23 cellular contexts compared by ENCODE assay signal in the genomic region with DNA sequence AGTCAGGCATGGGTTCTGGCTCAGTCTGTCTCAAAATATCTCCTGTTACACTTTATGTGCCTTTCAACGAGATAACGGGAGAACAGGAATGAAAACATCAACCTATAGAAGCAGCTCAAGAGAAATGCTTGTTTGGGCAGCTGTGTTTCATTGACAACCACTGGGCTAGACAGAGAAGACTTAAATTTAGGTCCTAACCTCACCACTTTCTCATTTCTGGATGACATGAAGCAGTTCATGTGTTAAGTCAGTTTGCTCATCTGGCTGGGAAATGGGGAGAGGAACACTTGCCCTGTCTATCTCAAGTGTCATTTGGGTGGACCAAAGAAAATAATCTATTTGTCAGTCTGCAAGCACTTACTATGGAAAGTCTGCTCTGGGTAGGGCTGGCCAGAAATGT.
DNase-seq lines count a peak whose midpoint lies in the region; ATAC-seq and TF ChIP-seq lines count a peak whose summit lies in the region.
"Had no signal": no experiment of that assay in that cellular context is flagged by ENCODE, and none has a peak within 500 bp of the region (broad histone marks: within the 10 kb centered on the region; RNA-seq: fewer than 3 reads in every experiment).

No MANE protein-coding gene starts in this region.

- H3K36me3 Mint-ChIP-seq in CD14-positive monocyte, result no peaks in the 10 kb centered on the region
- no peaks in the 10 kb centered on the region for H3K36me3 Mint-ChIP-seq in activated naive CD4-positive, alpha-beta T cell treated with anti-CD3 and anti-CD28 coated beads, Interleukin-2, amount 50 U/mL, for 72 hours
- H3K36me3 Mint-ChIP-seq: CD4-positive, CD25-positive, alpha-beta regulatory T cell had no signal

- H3K4me3 Mint-ChIP-seq in CD14-positive monocyte, result no peak overlapping the region
- H3K4me3 Mint-ChIP-seq: B cell; CD4-positive, CD25-positive, alpha-beta regulatory T cell had no signal

- peak; percentile 24 for DNase-seq in NCI-H1092 treated with DMSO at 0.1 percent for 48 hours (lab: John Stamatoyannopoulos, UW)
- no peak for DNase-seq in NCI-H1092 (lab: John Stamatoyannopoulos, UW)
- DNase-seq in CD14-positive monocyte (ENCODE audit: low spot score), result no peak
- DNase-seq in NCI-H2029 treated with DMSO at 0.1 percent for 48 hours (lab: John Stamatoyannopoulos, UW), result peak; percentile 44
- peak; percentile 45 for DNase-seq in fibroblast of the aortic adventitia (ENCODE audit: low read depth)
- no peak for DNase-seq in AG08395 (ENCODE audit: low spot score)
- DNase-seq in activated naive CD4-positive, alpha-beta T cell treated with anti-CD3 and anti-CD28 coated beads, Interleukin-2, amount 50 U/mL, for 72 hours (ENCODE audit: low spot score in 2 of 2), result no peak
- DNase-seq: 8988T; CD4-positive, CD25-positive, alpha-beta regulatory T cell; DMS79 treated with DMSO at 0.1 percent for 48 hours; H7; IMR-90; NCI-H1105 treated with DMSO at 0.1 percent for 48 hours; NCI-H1694 treated with DMSO at 0.1 percent for 48 hours; NCI-H226; NCI-H524 treated with DMSO at 0.1 percent for 48 hours; PC-9; RPMI8226; SW 1271; T-helper 2 cell had no signal

- H3K4me3 ChIP-seq in fibroblast of the aortic adventitia (ENCODE audit: low read depth, low read length), result no peak overlapping the region
- H3K4me3 ChIP-seq: PC-9, SK-N-MC had no signal

- peaks cover 56% of the 10 kb centered on the region for H3K4me1 Mint-ChIP-seq in CD14-positive monocyte
- H3K4me1 Mint-ChIP-seq: B cell; CD4-positive, CD25-positive, alpha-beta regulatory T cell had no signal

- no peak for ATAC-seq in activated naive CD4-positive, alpha-beta T cell treated with anti-CD3 and anti-CD28 coated beads, Interleukin-2, amount 50 U/mL, for 72 hours
- ATAC-seq in activated CD4-positive, CD25-positive, alpha-beta regulatory T cell treated with anti-CD3 and anti-CD28 coated beads, Interleukin-2, amount 50 U/mL, for 24 hours, result no peak

- intact Hi-C loops in CD14-positive monocyte (cut with micrococcal nuclease), result no loop called here

- peak overlapping the region in 5 of 7 donors; percentile 13 to 72 (median 31) for H3K27ac Mint-ChIP-seq in CD14-positive monocyte
- H3K27ac Mint-ChIP-seq in activated naive CD4-positive, alpha-beta T cell treated with anti-CD3 and anti-CD28 coated beads, Interleukin-2, amount 50 U/mL, for 72 hours, result no peak overlapping the region
- H3K27ac Mint-ChIP-seq: B cell had no signal

- no peak for TF ChIP-seq CTCF in CD14-positive monocyte (IDR thresholded peaks at IDR 0.05)
- TF ChIP-seq CTCF in fibroblast of the aortic adventitia (IDR thresholded peaks at IDR 0.05; ENCODE audit: insufficient read depth, low read length), result no peak

- H3K27me3 Mint-ChIP-seq in CD14-positive monocyte (ENCODE audit: low read depth in 3 of 3), result peaks cover 0 to 2% (median 1%) of the 10 kb centered on the region in 3 donors

- peaks cover 0 to 1% (median 0%) of the 10 kb centered on the region in 7 donors for H3K9me3 Mint-ChIP-seq in CD14-positive monocyte
- H3K9me3 Mint-ChIP-seq in activated naive CD4-positive, alpha-beta T cell treated with anti-CD3 and anti-CD28 coated beads, Interleukin-2, amount 50 U/mL, for 72 hours, result no peaks in the 10 kb centered on the region
- H3K9me3 Mint-ChIP-seq: CD4-positive, CD25-positive, alpha-beta regulatory T cell had no signal

Comparison
In these comparisons a context has a peak if more than half of its experiments do, and no peak if none do; other contexts are left out.
1. DNase-seq: peak in NCI-H1092 treated with DMSO at 0.1 percent for 48 hours (single experiment), NCI-H2029 treated with DMSO at 0.1 percent for 48 hours (single experiment) and fibroblast of the aortic adventitia (single experiment); none in NCI-H1092 (single experiment), CD14-positive monocyte (single experiment), AG08395 (single experiment) and activated naive CD4-positive, alpha-beta T cell treated with anti-CD3 and anti-CD28 coated beads, Interleukin-2, amount 50 U/mL, for 72 hours (0 of 2).
2. H3K27ac Mint-ChIP-seq: peak in CD14-positive monocyte (5 of 7); none in activated naive CD4-positive, alpha-beta T cell treated with anti-CD3 and anti-CD28 coated beads, Interleukin-2, amount 50 U/mL, for 72 hours (0 of 2).